In genomic region chr2:231395188-231396057, GRCh38 we compare ENCODE assay signal across 8 cellular contexts. TPM values are rescaled to one million over a fixed set of nuclear protein-coding genes. Genes with fewer than 3 reads are reported as not detected.
A peak's percentile ranks its signal among the peaks of the same experiment; 100 is the strongest.
DNase-seq lines count a peak whose midpoint lies in the region; ATAC-seq and TF ChIP-seq lines count a peak whose summit lies in the region.

Gene B3GNT7, plus strand, starts transcription at chr2:231395710. Its CDS starts 94 bp downstream, at chr2:231395804.

- peaks cover 47% of the 10 kb centered on the region for H3K4me1 Mint-ChIP-seq in memory B cell

- H3K27me3 ChIP-seq in AG04450 (ENCODE audit: control insufficient read depth, insufficient read depth, low read length) (peaks cover 38% of the 10 kb centered on the region), body of pancreas (no peaks in the 10 kb centered on the region)

- POLR2A ChIA-PET in AG04450 (lab: Yijun Ruan, JAX) = no interaction called here

- H3K4me3 ChIP-seq in AG04450 (ENCODE audit: low read depth, low read length) (peak within 1 kb of the TSS; percentile 17; the same call in 1 of the 2 replicates), body of pancreas (peak within 1 kb of the TSS; percentile 10 to 85)

- peaks cover 3% of the 10 kb centered on the region in 2 donors for H3K36me3 ChIP-seq in body of pancreas (replicated peaks in 1 of 2; ENCODE audit: insufficient read depth in 1 of 2, low read depth in 2 of 2)

- no peaks in the 10 kb centered on the region for H3K9me3 Mint-ChIP-seq in memory B cell

- WGBS in body of pancreas, 2 donors = 1 to 3% methylated on average over 16 to 53 of the region's 95 CpGs

- H3K27ac ChIP-seq in AG04450 (ENCODE audit: low read depth, low read length) = no peak within 1 kb of the TSS
- peak within 1 kb of the TSS; percentile 9 to 85 (median 74) for H3K27ac ChIP-seq in body of pancreas

- peaks cover 62% of the 10 kb centered on the region for H3K4me1 ChIP-seq in body of pancreas

- ATAC-seq in GM21786 (IDR thresholded peaks at IDR 0.05; ENCODE audit: unreplicated experiment) = peak; percentile 18
- peak; percentile 60 for ATAC-seq in body of pancreas
- ATAC-seq in memory B cell (ENCODE audit: low read depth) = peak; percentile 2
- no peak for ATAC-seq in HG02852 (IDR thresholded peaks at IDR 0.05; ENCODE audit: unreplicated experiment)
- no peak for ATAC-seq in omental fat pad (ENCODE audit: low FRiP score)

- no peaks in the 10 kb centered on the region for H3K27me3 Mint-ChIP-seq in memory B cell

- H3K36me3 Mint-ChIP-seq in memory B cell = peaks cover 6% of the 10 kb centered on the region

- H3K9me3 ChIP-seq in AG04450 (ENCODE audit: control insufficient read depth, insufficient read depth, low read length) (peaks cover 4% of the 10 kb centered on the region; the same call in 1 of the 2 replicates), body of pancreas (no peaks in the 10 kb centered on the region)

- H3K4me3 Mint-ChIP-seq in memory B cell = peak within 1 kb of the TSS; percentile 97

- intact Hi-C loops in body of pancreas (cut with DNase I) = loop anchor here (10.0 kb wide), 1 partner anchor 161 kb away; no protein-coding TSS in a partner anchor

- no peak for DNase-seq in AG04450 (ENCODE audit: low read depth, low spot score)
- peak; percentile 50 to 69 (median 56) for DNase-seq in body of pancreas
- peak; percentile 31 to 44 for DNase-seq in memory B cell (ENCODE audit: low spot score in 2 of 2)
- DNase-seq in pons (ENCODE audit: low spot score) = no peak
- DNase-seq in GOT3 (lab: John Stamatoyannopoulos, UW) = no peak
- DNase-seq in omental fat pad (ENCODE audit: low spot score) = no peak

- TF ChIP-seq CTCF in AG04450 (IDR thresholded peaks at IDR 0.05; ENCODE audit: low read depth, low read length) = no peak
- no peak for TF ChIP-seq CTCF in body of pancreas (IDR thresholded peaks at IDR 0.05)
- TF ChIP-seq CTCF in omental fat pad (IDR thresholded peaks at IDR 0.05) = no peak

- CTCF ChIA-PET in AG04450 (lab: Charles Lee) = interaction anchor here (0.6 kb wide), 1 partner anchor 9 kb away, joined by 4 read pairs; no protein-coding TSS in a partner anchor

- H3K27ac Mint-ChIP-seq in memory B cell = peak within 1 kb of the TSS; percentile 100

- peak in 1 of 3 donors; percentile 10 for TF ChIP-seq POLR2A in body of pancreas (IDR thresholded peaks at IDR 0.05)

RNA-seq across cellular contexts. Expression of gene B3GNT7, which starts in this region (rescaled TPM):
- polyA plus RNA-seq in AG04450 (2011; rRNA removed) = 0.02 and 0.06 TPM in 2 replicates
- polyA minus RNA-seq in AG04450 (2011; rRNA and poly(A)+ RNA removed) = 0.09 and 0.13 TPM in 2 replicates
- total RNA-seq in body of pancreas (10 to 100 TPM in 1 of 2 donors, 1 to 10 TPM in 1; 8.6 to 22.1 TPM), omental fat pad (10 to 100 TPM in 1 of 4 donors, 1 to 10 TPM in 3; 2.8 to 12.6 (median 6.1) TPM)

Comparison
In these comparisons a context has a peak if more than half of its experiments do, and no peak if none do; other contexts are left out.
1. DNase-seq: peak in body of pancreas (4 of 4) and memory B cell (2 of 2); none in AG04450 (single experiment), pons (single experiment), GOT3 (single experiment) and omental fat pad (single experiment).
2. ATAC-seq: peak in GM21786 (single experiment), body of pancreas (single experiment) and memory B cell (single experiment); none in HG02852 (single experiment) and omental fat pad (single experiment).